Comparison of ENCODE assay signal across 15 cellular contexts in the genomic region with DNA sequence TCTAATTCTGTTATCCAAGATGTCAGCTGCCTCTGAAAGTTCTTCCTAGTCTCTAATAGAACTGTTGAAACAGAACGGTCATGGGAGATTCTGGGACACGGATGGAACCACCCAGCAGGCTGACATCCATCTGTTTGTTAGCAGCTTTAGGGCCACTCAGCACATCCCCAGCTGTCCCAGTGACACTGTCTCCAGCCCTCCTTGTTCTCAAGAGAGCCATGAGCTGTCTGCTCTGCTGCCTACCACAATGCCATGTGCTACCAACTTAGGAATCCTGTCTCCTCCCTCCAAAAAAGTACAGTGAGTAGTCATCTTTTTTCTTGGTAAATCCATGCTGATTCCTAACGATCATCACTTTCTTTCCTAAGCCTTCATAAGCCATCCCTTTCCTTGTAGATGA.
A peak's percentile ranks its signal among the peaks of the same experiment; 100 is the strongest.
DNase-seq lines count a peak whose midpoint lies in the region; ATAC-seq and TF ChIP-seq lines count a peak whose summit lies in the region.
"Had no signal": no experiment of that assay in that cellular context is flagged by ENCODE, and none has a peak within 500 bp of the region (broad histone marks: within the 10 kb centered on the region; RNA-seq: fewer than 3 reads in every experiment).

No MANE protein-coding gene starts in this region.

- H3K36me3 ChIP-seq in gastroesophageal sphincter, result no peaks in the 10 kb centered on the region
- H3K36me3 ChIP-seq in spleen, result no peaks in the 10 kb centered on the region
- H3K36me3 ChIP-seq: ascending aorta, gastrocnemius medialis had no signal

- H3K4me3 ChIP-seq in gastroesophageal sphincter (no peak overlapping the region), spleen (no peak overlapping the region)
- H3K4me3 ChIP-seq: ascending aorta, gastrocnemius medialis had no signal

- H3K4me3 Mint-ChIP-seq in Calu3 (ENCODE audit: low read depth, unreplicated experiment), result no peak overlapping the region

- CTCF ChIA-PET in GM10248 (lab: Yijun Ruan, JAX), result interaction anchor here (1.1 to 2.3 kb wide), 5 partner anchors 11 to 154 kb away, joined by 3 to 7 read pairs (median 5); no protein-coding TSS in a partner anchor
- CTCF ChIA-PET in Calu3 (lab: Charles Lee), result no interaction called here

- H3K27me3 Mint-ChIP-seq in Calu3 (ENCODE audit: unreplicated experiment), result no peaks in the 10 kb centered on the region

- H3K4me1 ChIP-seq in gastroesophageal sphincter (peaks cover 25 to 99% (median 46%) of the 10 kb centered on the region in 3 donors), spleen (peaks cover 11 to 76% (median 37%) of the 10 kb centered on the region in 6 donors)

- no peaks in the 10 kb centered on the region for H3K36me3 Mint-ChIP-seq in Calu3 (ENCODE audit: insufficient read depth, unreplicated experiment)

- no peaks in the 10 kb centered on the region for H3K9me3 Mint-ChIP-seq in Calu3 (ENCODE audit: low read depth, unreplicated experiment)

- no peak for TF ChIP-seq CTCF in gastroesophageal sphincter (IDR thresholded peaks at IDR 0.05)
- TF ChIP-seq CTCF in spleen (IDR thresholded peaks at IDR 0.05 in 8 of 11, conservative IDR thresholded peaks at IDR 0.05 in 3 of 11), result no peak
- TF ChIP-seq CTCF in GM10248 (IDR thresholded peaks at IDR 0.05; ENCODE audit: control extremely low read depth, extremely low read depth, low read depth, missing control alignments), result no peak
- no peak for TF ChIP-seq CTCF in Calu3 (IDR thresholded peaks at IDR 0.05; ENCODE audit: unreplicated experiment)

- peaks cover 9% of the 10 kb centered on the region for H3K4me1 Mint-ChIP-seq in Calu3 (ENCODE audit: low read depth, unreplicated experiment)

- BruUV-seq in Calu3 (replicated peaks; lab: Mats Ljungman, UMichigan), result no TSS peak

- TF ChIP-seq EP300 in gastroesophageal sphincter (IDR thresholded peaks at IDR 0.05), result no peak

- intact Hi-C loops in spleen (cut with DNase I; ENCODE audit: low total_unique reads), result no loop called here
- intact Hi-C loops in Calu3 (cut with micrococcal nuclease; ENCODE audit: unreplicated experiment), result no loop called here

- H3K9me3 ChIP-seq in gastroesophageal sphincter, result no peaks in the 10 kb centered on the region
- H3K9me3 ChIP-seq in spleen, result no peaks in the 10 kb centered on the region
- H3K9me3 ChIP-seq: ascending aorta, gastrocnemius medialis had no signal

- WGBS in gastroesophageal sphincter (ENCODE audit: low coverage in 1 of 2), 2 donors, result 59 to 63% methylated on average over 3 of the region's 3 CpGs
- 81 to 91% (median 87%) methylated on average over 3 of the region's 3 CpGs for WGBS in spleen, 5 donors

- no peak for ATAC-seq in gastroesophageal sphincter
- ATAC-seq: gastrocnemius medialis had no signal

- POLR2A ChIA-PET in GM10248 (lab: Yijun Ruan, JAX), result no interaction called here

- H3K27me3 ChIP-seq in gastroesophageal sphincter (no peaks in the 10 kb centered on the region), spleen (replicated peaks in 1 of 7) (no peaks in the 10 kb centered on the region)
- H3K27me3 ChIP-seq: ascending aorta, gastrocnemius medialis had no signal

- DNase-seq in NCI-H2171 treated with DMSO at 0.1 percent for 48 hours (lab: John Stamatoyannopoulos, UW) (peak; percentile 52), NCI-H2171 (lab: John Stamatoyannopoulos, UW) (no peak), NCI-H524 treated with DMSO at 0.1 percent for 48 hours (lab: John Stamatoyannopoulos, UW) (peak; percentile 98), spleen (no peak), GM10248 (ENCODE audit: extremely low spot score) (no peak), Calu3 (no peak)
- no peak for DNase-seq in activated CD4-positive, alpha-beta T cell treated with anti-CD3 and anti-CD28 coated beads for 48 hours
- DNase-seq: 8988T; COR-L47; effector CD8-positive, alpha-beta T cell; gastrocnemius medialis; SIG-M5; stimulated activated CD4-positive, alpha-beta T cell treated with anti-CD3 and anti-CD28 coated beads, Interleukin-4, amount 100 ng/mL, for 24 hours had no signal

- H3K27ac ChIP-seq in gastroesophageal sphincter (peak overlapping the region in 3 of 4 donors; percentile 38 to 91 (median 90)), spleen (peak overlapping the region in 6 of 8 donors; percentile 61 to 77 (median 68))
- H3K27ac ChIP-seq: gastrocnemius medialis had no signal

- no peak overlapping the region for H3K27ac Mint-ChIP-seq in Calu3 (ENCODE audit: unreplicated experiment)

- no peak for TF ChIP-seq POLR2A in gastroesophageal sphincter (IDR thresholded peaks at IDR 0.05)
- no peak for TF ChIP-seq POLR2A in spleen (IDR thresholded peaks at IDR 0.05)

Comparison
In these comparisons a context has a peak if more than half of its experiments do, and no peak if none do; other contexts are left out.
1. DNase-seq: peak in NCI-H2171 treated with DMSO at 0.1 percent for 48 hours (single experiment) and NCI-H524 treated with DMSO at 0.1 percent for 48 hours (single experiment); none in NCI-H2171 (single experiment), spleen (single experiment), GM10248 (single experiment), Calu3 (single experiment) and activated CD4-positive, alpha-beta T cell treated with anti-CD3 and anti-CD28 coated beads for 48 hours (single experiment).